In the genomic region with DNA sequence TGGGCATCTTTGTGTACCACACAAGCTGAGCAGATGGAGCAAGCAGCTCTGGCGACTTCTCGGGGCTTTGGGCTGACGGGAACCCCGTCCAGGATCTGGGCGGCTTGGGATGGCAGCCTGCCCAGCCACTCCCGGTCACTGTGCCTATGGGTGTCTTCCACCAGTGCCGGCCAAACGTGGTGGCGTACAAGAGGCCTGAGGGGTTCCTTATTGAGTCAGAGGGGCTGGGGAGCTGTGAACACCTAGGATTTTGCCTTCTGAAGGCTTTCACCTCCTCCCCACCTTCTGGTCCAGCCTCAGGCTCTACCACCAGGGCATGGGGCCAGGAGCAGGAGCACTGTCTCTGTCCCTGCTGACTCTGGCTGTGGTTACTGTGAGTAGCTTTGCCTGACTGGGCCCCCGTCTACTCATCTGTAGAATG, we compare ENCODE assay signal across 10 cellular contexts.
A peak's percentile ranks its signal among the peaks of the same experiment; 100 is the strongest.
DNase-seq lines count a peak whose midpoint lies in the region; ATAC-seq and TF ChIP-seq lines count a peak whose summit lies in the region.
"Had no signal": no experiment of that assay in that cellular context is flagged by ENCODE, and none has a peak within 500 bp of the region (broad histone marks: within the 10 kb centered on the region; RNA-seq: fewer than 3 reads in every experiment).

No MANE protein-coding gene starts in this region.

- peak overlapping the region; percentile 43 for H3K9ac ChIP-seq in muscle layer of colon (ENCODE audit: low read length)

- no peak overlapping the region for H3K27ac Mint-ChIP-seq in activated naive CD8-positive, alpha-beta T cell treated with anti-CD3 and anti-CD28 coated beads, Interleukin-2, amount 50 U/mL, for 24 hours

- DNase-seq in RWPE1 (ENCODE audit: low spot score) (no peak), esophagus muscularis mucosa (ENCODE audit: extremely low spot score) (no peak), thoracic aorta (ENCODE audit: low spot score) (no peak), AG08396 (ENCODE audit: low spot score) (no peak), ureter (ENCODE audit: low spot score) (no peak)
- DNase-seq in activated naive CD8-positive, alpha-beta T cell treated with anti-CD3 and anti-CD28 coated beads, Interleukin-2, amount 50 U/mL, for 24 hours = no peak
- DNase-seq: NCI-H187; stimulated activated CD4-positive, alpha-beta T cell treated with anti-CD3 and anti-CD28 coated beads, Interleukin-15, amount 100 ng/mL, for 24 hours had no signal

- TF ChIP-seq POLR2A in esophagus muscularis mucosa (IDR thresholded peaks at IDR 0.05; ENCODE audit: low read depth) = no peak

- WGBS in esophagus muscularis mucosa = 31% methylated on average over 8 of the region's 10 CpGs

- POLR2A ChIA-PET in RWPE1 (lab: Yijun Ruan, JAX; ENCODE audit: low non-redundant PET) = no interaction called here

- H3K4me1 ChIP-seq in esophagus muscularis mucosa (peaks cover 50 to 60% (median 59%) of the 10 kb centered on the region in 4 donors), muscle layer of colon (ENCODE audit: insufficient read depth, low read length) (peaks cover 59% of the 10 kb centered on the region), thoracic aorta (ENCODE audit: control insufficient read depth in 1 of 2, low read depth in 2 of 2) (peaks cover 21 to 38% of the 10 kb centered on the region in 2 donors)

- intact Hi-C loops in esophagus muscularis mucosa (cut with DNase I) = no loop called here

- H3K9me3 Mint-ChIP-seq in activated naive CD8-positive, alpha-beta T cell treated with anti-CD3 and anti-CD28 coated beads, Interleukin-2, amount 50 U/mL, for 24 hours = no peaks in the 10 kb centered on the region

- TF ChIP-seq EP300 in esophagus muscularis mucosa (IDR thresholded peaks at IDR 0.05) = no peak

- H3K27me3 ChIP-seq in esophagus muscularis mucosa (no peaks in the 10 kb centered on the region), muscle layer of colon (ENCODE audit: control insufficient read depth in 1 of 2, insufficient read depth in 2 of 2, low read length in 2 of 2) (no peaks in the 10 kb centered on the region), thoracic aorta (replicated peaks; ENCODE audit: insufficient read depth) (no peaks in the 10 kb centered on the region)

- H3K9me3 ChIP-seq in esophagus muscularis mucosa (no peaks in the 10 kb centered on the region), muscle layer of colon (ENCODE audit: low read length) (no peaks in the 10 kb centered on the region), thoracic aorta (no peaks in the 10 kb centered on the region)

- CTCF ChIA-PET in RWPE1 (lab: Yijun Ruan, JAX) = interaction anchor here (0.8 kb wide), 1 partner anchor 17 kb away, joined by 3 read pairs; no protein-coding TSS in a partner anchor

- no peak overlapping the region for H3K4me3 Mint-ChIP-seq in activated naive CD8-positive, alpha-beta T cell treated with anti-CD3 and anti-CD28 coated beads, Interleukin-2, amount 50 U/mL, for 24 hours

- H3K36me3 Mint-ChIP-seq in activated naive CD8-positive, alpha-beta T cell treated with anti-CD3 and anti-CD28 coated beads, Interleukin-2, amount 50 U/mL, for 24 hours (ENCODE audit: low read depth) = peaks cover 13% of the 10 kb centered on the region

- H3K36me3 ChIP-seq in esophagus muscularis mucosa (peaks cover 13 to 43% (median 34%) of the 10 kb centered on the region in 4 donors), muscle layer of colon (ENCODE audit: insufficient read depth, low read length) (peaks cover 14% of the 10 kb centered on the region), thoracic aorta (peaks cover 9% of the 10 kb centered on the region)

- no peaks in the 10 kb centered on the region for H3K4me1 Mint-ChIP-seq in activated naive CD8-positive, alpha-beta T cell treated with anti-CD3 and anti-CD28 coated beads, Interleukin-2, amount 50 U/mL, for 24 hours

- H3K27ac ChIP-seq in RWPE1 = peak overlapping the region; percentile 73
- H3K27ac ChIP-seq in esophagus muscularis mucosa (replicated peaks in 1 of 4) = peak overlapping the region; percentile 78 to 90 (median 82)
- H3K27ac ChIP-seq in muscle layer of colon (ENCODE audit: low read depth, low read length) = peak overlapping the region; percentile 85
- H3K27ac ChIP-seq in thoracic aorta = peak overlapping the region; percentile 68 to 70

- TF ChIP-seq CTCF in RWPE1 (conservative IDR thresholded peaks at IDR 0.05; ENCODE audit: low read depth) (no peak), esophagus muscularis mucosa (IDR thresholded peaks at IDR 0.05) (no peak), thoracic aorta (IDR thresholded peaks at IDR 0.05) (no peak)

- H3K27me3 Mint-ChIP-seq in activated naive CD8-positive, alpha-beta T cell treated with anti-CD3 and anti-CD28 coated beads, Interleukin-2, amount 50 U/mL, for 24 hours = no peaks in the 10 kb centered on the region

- ATAC-seq in thoracic aorta (ENCODE audit: insufficient number of reproducible peaks, low FRiP score, low read depth) (no peak), GM18870 (IDR thresholded peaks at IDR 0.05; ENCODE audit: unreplicated experiment) (no peak)
- no peak for ATAC-seq in activated naive CD8-positive, alpha-beta T cell treated with anti-CD3 and anti-CD28 coated beads, Interleukin-2, amount 50 U/mL, for 24 hours

- H3K4me3 ChIP-seq in esophagus muscularis mucosa (peak overlapping the region in 1 of 4 donors; percentile 1), muscle layer of colon (ENCODE audit: low read depth in 1 of 2, low read length in 2 of 2) (no peak overlapping the region), thoracic aorta (peak overlapping the region; percentile 35)
